8 cellular contexts compared by ENCODE assay signal in genomic region chr13:24921881-24922280, GRCh38.
DNase-seq lines count a peak whose midpoint lies in the region; ATAC-seq and TF ChIP-seq lines count a peak whose summit lies in the region.
"Had no signal": no experiment of that assay in that cellular context is flagged by ENCODE, and none has a peak within 500 bp of the region (broad histone marks: within the 10 kb centered on the region; RNA-seq: fewer than 3 reads in every experiment).

No MANE protein-coding gene starts in this region.

- peak overlapping the region; percentile 86 for H3K9ac ChIP-seq in iPS-18a (ENCODE audit: low read length)

- CTCF ChIA-PET in activated CD4-positive, alpha-beta memory T cell treated with anti-CD3 and anti-CD28 coated beads for 36 hours (lab: Charles Lee) = interaction anchor here (1.0 kb wide), 1 partner anchor 56 kb away, joined by 3 read pairs; no protein-coding TSS in a partner anchor

- no peak for TF ChIP-seq CTCF in HFF-Myc (IDR thresholded peaks at IDR 0.05; ENCODE audit: low read depth, low read length, missing control alignments)
- no peak for TF ChIP-seq CTCF in GM20000 (IDR thresholded peaks at IDR 0.05; ENCODE audit: extremely low read depth, missing control alignments)

- POLR2A ChIA-PET in activated CD4-positive, alpha-beta memory T cell treated with anti-CD3 and anti-CD28 coated beads for 36 hours (lab: Charles Lee) = no interaction called here

- H3K27ac ChIP-seq in iPS-18a (ENCODE audit: low read length) = peak overlapping the region; percentile 57

- no peak for ATAC-seq in stimulated activated memory B cell treated with anti-CD40 and anti-IgM and Interleukin-4, amounts not matched to agents 10 μg/mL and 1 μg/mL and 100 μg/mL, for 72 hours
- no peak for ATAC-seq in GM18511 (IDR thresholded peaks at IDR 0.05; ENCODE audit: unreplicated experiment)

- DNase-seq in HFF-Myc (ENCODE audit: extremely low read depth, low read depth) = no peak
- DNase-seq in activated CD4-positive, alpha-beta memory T cell treated with anti-CD3 and anti-CD28 coated beads for 36 hours = no peak
- no peak for DNase-seq in cortex of kidney (lab: John Stamatoyannopoulos, UW)
- DNase-seq in GM20000 (ENCODE audit: low spot score) = no peak
- DNase-seq: activated CD4-positive, alpha-beta T cell treated with anti-CD3 and anti-CD28 coated beads, Interleukin-2, amount 50 U/mL, for 4 hours had no signal

- no peak overlapping the region for H3K27ac Mint-ChIP-seq in activated CD4-positive, alpha-beta memory T cell treated with anti-CD3 and anti-CD28 coated beads for 36 hours
- H3K27ac Mint-ChIP-seq in stimulated activated memory B cell treated with anti-CD40 and anti-IgM and Interleukin-4, amounts not matched to agents 10 μg/mL and 1 μg/mL and 100 μg/mL, for 72 hours = peak overlapping the region; percentile 96

- intact Hi-C loops in activated CD4-positive, alpha-beta memory T cell treated with anti-CD3 and anti-CD28 coated beads for 36 hours (cut with micrococcal nuclease) = loop anchor here (2.0 to 5.0 kb wide), 3 partner anchors 213 to 410 kb away; partner anchors contain the start of genes NUP58 and PARP4

- H3K4me3 ChIP-seq in HFF-Myc (replicated peaks; ENCODE audit: low read depth, low read length) = peak overlapping the region; percentile 75
- peak overlapping the region; percentile 85 for H3K4me3 ChIP-seq in iPS-18a (ENCODE audit: low read length)

- no peaks in the 10 kb centered on the region for H3K9me3 Mint-ChIP-seq in activated CD4-positive, alpha-beta memory T cell treated with anti-CD3 and anti-CD28 coated beads for 36 hours
- H3K9me3 Mint-ChIP-seq in stimulated activated memory B cell treated with anti-CD40 and anti-IgM and Interleukin-4, amounts not matched to agents 10 μg/mL and 1 μg/mL and 100 μg/mL, for 72 hours = no peaks in the 10 kb centered on the region

- H3K36me3 ChIP-seq in iPS-18a (ENCODE audit: control insufficient read depth, low read depth, low read length) = no peaks in the 10 kb centered on the region

- no peaks in the 10 kb centered on the region for H3K27me3 Mint-ChIP-seq in activated CD4-positive, alpha-beta memory T cell treated with anti-CD3 and anti-CD28 coated beads for 36 hours
- H3K27me3 Mint-ChIP-seq in stimulated activated memory B cell treated with anti-CD40 and anti-IgM and Interleukin-4, amounts not matched to agents 10 μg/mL and 1 μg/mL and 100 μg/mL, for 72 hours = no peaks in the 10 kb centered on the region

- H3K36me3 Mint-ChIP-seq in activated CD4-positive, alpha-beta memory T cell treated with anti-CD3 and anti-CD28 coated beads for 36 hours = peaks cover 3% of the 10 kb centered on the region
- no peaks in the 10 kb centered on the region for H3K36me3 Mint-ChIP-seq in stimulated activated memory B cell treated with anti-CD40 and anti-IgM and Interleukin-4, amounts not matched to agents 10 μg/mL and 1 μg/mL and 100 μg/mL, for 72 hours

- H3K4me1 ChIP-seq in iPS-18a (ENCODE audit: control insufficient read depth, low read depth, low read length) = peaks cover 10% of the 10 kb centered on the region

- H3K9me3 ChIP-seq in iPS-18a (ENCODE audit: control insufficient read depth, low read depth, low read length) = no peaks in the 10 kb centered on the region

- H3K4me1 Mint-ChIP-seq in activated CD4-positive, alpha-beta memory T cell treated with anti-CD3 and anti-CD28 coated beads for 36 hours (ENCODE audit: low read depth) = peaks cover 18% of the 10 kb centered on the region
- peaks cover 11% of the 10 kb centered on the region for H3K4me1 Mint-ChIP-seq in stimulated activated memory B cell treated with anti-CD40 and anti-IgM and Interleukin-4, amounts not matched to agents 10 μg/mL and 1 μg/mL and 100 μg/mL, for 72 hours

- H3K27me3 ChIP-seq in iPS-18a (ENCODE audit: control insufficient read depth, insufficient read depth, low read length) = no peaks in the 10 kb centered on the region

- H3K4me3 Mint-ChIP-seq in activated CD4-positive, alpha-beta memory T cell treated with anti-CD3 and anti-CD28 coated beads for 36 hours = peak overlapping the region; percentile 90
- peak overlapping the region; percentile 98 for H3K4me3 Mint-ChIP-seq in stimulated activated memory B cell treated with anti-CD40 and anti-IgM and Interleukin-4, amounts not matched to agents 10 μg/mL and 1 μg/mL and 100 μg/mL, for 72 hours
